8 cellular contexts compared by ENCODE assay signal in genomic region chr11:128503231-128503991, GRCh38.
DNase-seq lines count a peak whose midpoint lies in the region; ATAC-seq, FAIRE-seq and TF ChIP-seq lines count a peak whose summit lies in the region.

No MANE protein-coding gene starts in this region.

- peak overlapping the region; percentile 96 for H3K4me3 Mint-ChIP-seq in effector memory CD8-positive, alpha-beta T cell

- peaks cover 92% of the 10 kb centered on the region for H3K36me3 Mint-ChIP-seq in effector memory CD8-positive, alpha-beta T cell (ENCODE audit: insufficient read depth)

- TF ChIP-seq EP300 in sigmoid colon (IDR thresholded peaks at IDR 0.05): no peak

- no peak for TF ChIP-seq CTCF in sigmoid colon (IDR thresholded peaks at IDR 0.05)

- H3K36me3 ChIP-seq in sigmoid colon: no peaks in the 10 kb centered on the region

- H3K4me1 ChIP-seq in sigmoid colon: peaks cover 0 to 88% (median 79%) of the 10 kb centered on the region in 4 donors

- H3K4me1 Mint-ChIP-seq in effector memory CD8-positive, alpha-beta T cell (ENCODE audit: low read depth in 2 of 2): peaks cover 90 to 98% of the 10 kb centered on the region in 2 donors

- ATAC-seq in effector memory CD8-positive, alpha-beta T cell (replicated peaks): peak; percentile 67
- ATAC-seq in GM21381 (IDR thresholded peaks at IDR 0.05; ENCODE audit: unreplicated experiment): no peak

- peak overlapping the region; percentile 44 to 87 (median 56) for H3K27ac ChIP-seq in sigmoid colon

- FAIRE-seq in GM12892 (lab: Jason Lieb, UNC): peak; percentile 87

- no peaks in the 10 kb centered on the region for H3K27me3 ChIP-seq in sigmoid colon

- no peak overlapping the region for H3K4me3 ChIP-seq in sigmoid colon

- 54 to 77% methylated on average over 8 of the region's 8 CpGs for WGBS in sigmoid colon, 2 donors

- intact Hi-C loops in sigmoid colon (cut with DNase I) (loop anchor here (5.0 kb wide), 1 partner anchor 101 kb away; no protein-coding TSS in a partner anchor), posterior cingulate gyrus (cut with DNase I) (no loop called here)

- H3K27me3 Mint-ChIP-seq in effector memory CD8-positive, alpha-beta T cell: no peaks in the 10 kb centered on the region

- no peaks in the 10 kb centered on the region for H3K9me3 ChIP-seq in sigmoid colon

- no peak for TF ChIP-seq POLR2A in GM12892 (IDR thresholded peaks at IDR 0.05; ENCODE audit: low read depth, low read length)
- TF ChIP-seq POLR2A in sigmoid colon (IDR thresholded peaks at IDR 0.05): no peak

- H3K9me3 Mint-ChIP-seq in effector memory CD8-positive, alpha-beta T cell: no peaks in the 10 kb centered on the region

- H3K27ac Mint-ChIP-seq in effector memory CD8-positive, alpha-beta T cell: peak overlapping the region; percentile 97

- DNase-seq in GM12892 (ENCODE audit: insufficient read length): no peak
- DNase-seq in RKO (ENCODE audit: low spot score): peak; percentile 55
- DNase-seq in effector memory CD8-positive, alpha-beta T cell: peak in 1 of 3 experiments; percentile 43
- DNase-seq in sigmoid colon: no peak
- DNase-seq in cerebellum (ENCODE audit: low spot score): no peak
- DNase-seq in posterior cingulate gyrus: no peak
- no peak for DNase-seq in cortex of kidney (lab: John Stamatoyannopoulos, UW)
